19 cellular contexts compared by ENCODE assay signal in the genomic region with DNA sequence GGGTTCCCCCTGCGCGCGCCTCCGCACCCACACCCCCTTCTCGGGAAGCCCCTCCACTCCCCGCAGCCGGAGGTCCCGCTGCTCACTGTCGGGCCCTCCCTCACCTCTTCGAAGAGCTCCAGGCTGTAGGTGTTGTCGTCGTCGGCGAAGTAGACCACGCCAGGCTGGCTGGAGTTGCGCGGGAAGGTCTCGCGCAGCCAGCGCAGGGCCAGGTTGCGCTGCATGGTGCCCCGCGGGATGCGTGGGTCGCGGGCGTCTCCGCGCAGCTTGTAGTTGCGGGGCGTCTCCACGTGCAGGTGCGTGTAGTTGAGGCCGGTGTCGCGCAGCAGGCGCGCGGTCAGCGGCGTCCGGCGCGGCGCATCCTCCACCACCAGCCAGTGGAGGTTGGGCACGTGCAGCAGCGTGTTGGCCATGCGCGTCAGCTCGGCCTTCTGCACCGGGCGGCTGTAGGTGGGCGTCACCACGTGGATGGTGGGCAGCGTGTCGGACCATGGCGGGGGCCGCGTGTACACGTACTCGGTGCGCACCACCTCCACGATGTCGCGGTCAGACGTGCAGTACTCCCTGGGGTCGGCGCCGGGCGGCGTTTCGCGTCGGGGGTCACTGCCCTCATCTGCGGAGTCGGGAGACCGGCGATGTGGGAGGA. TPM values are rescaled to one million over a fixed set of nuclear protein-coding genes. Genes with fewer than 3 reads are reported as not detected.
A peak's percentile ranks its signal among the peaks of the same experiment; 100 is the strongest.
DNase-seq lines count a peak whose midpoint lies in the region; ATAC-seq and TF ChIP-seq lines count a peak whose summit lies in the region.
"Had no signal": no experiment of that assay in that cellular context is flagged by ENCODE, and none has a peak within 500 bp of the region (broad histone marks: within the 10 kb centered on the region; RNA-seq: fewer than 3 reads in every experiment).

No MANE protein-coding gene starts in this region.

- no peak overlapping the region for H2BK120ac ChIP-seq in IMR-90 (ENCODE audit: low read depth, low read length)
- H2BK120ac ChIP-seq in neuronal stem cell (ENCODE audit: low read depth, low read length), result no peak overlapping the region

- H2AK5ac ChIP-seq in IMR-90 (ENCODE audit: low read depth, low read length) (no peak overlapping the region), neuronal stem cell (ENCODE audit: low read depth, low read length) (no peak overlapping the region)

- no peak overlapping the region for H2BK20ac ChIP-seq in IMR-90 (ENCODE audit: low read depth, low read length)

- H3K4me3 ChIP-seq in right cardiac atrium (ENCODE audit: low read length) (no peak overlapping the region), IMR-90 (ENCODE audit: insufficient read depth, low read depth, low read length) (no peak overlapping the region), neuronal stem cell (ENCODE audit: low read length in 2 of 2) (no peak overlapping the region)
- H3K4me3 ChIP-seq: GM12878, GM23248, HAP-1 had no signal

- H4K5ac ChIP-seq in IMR-90 (ENCODE audit: low read depth, low read length), result no peak overlapping the region

- H4K20me1 ChIP-seq in IMR-90 (ENCODE audit: insufficient read depth, low read length), result no peaks in the 10 kb centered on the region

- dilution Hi-C loops in IMR-90 (cut with HindIII; ENCODE audit: low sequenced_read_pairs, unreplicated experiment), result no loop called here

- H2AFZ ChIP-seq in IMR-90 (replicated peaks; ENCODE audit: low read length, poor library complexity), result no peak overlapping the region
- no peak overlapping the region for H2AFZ ChIP-seq in neuronal stem cell (ENCODE audit: low read length)
- H2AFZ ChIP-seq: GM23248 had no signal

- no peaks in the 10 kb centered on the region for H3K79me1 ChIP-seq in IMR-90 (ENCODE audit: low read depth in 1 of 2, low read length in 2 of 2)
- H3K79me1 ChIP-seq in neuronal stem cell (ENCODE audit: low read depth, low read length), result peaks cover 4% of the 10 kb centered on the region

- BruUV-seq in IMR-90 (replicated peaks; lab: Mats Ljungman, UMichigan), result no TSS peak

- H3K9ac ChIP-seq in IMR-90 (ENCODE audit: low read depth, low read length) (no peak overlapping the region), neuronal stem cell (ENCODE audit: low read depth, low read length, poor library complexity) (peak overlapping the region; percentile 73)
- H3K9ac ChIP-seq: GM23248 had no signal

- POLR2A ChIA-PET in IMR-90 (lab: Charles Lee; ENCODE audit: unreplicated experiment), result no interaction called here

- no peak overlapping the region for H2BK15ac ChIP-seq in IMR-90 (ENCODE audit: low read depth, low read length)
- no peak overlapping the region for H2BK15ac ChIP-seq in neuronal stem cell (ENCODE audit: low read length)

- no peaks in the 10 kb centered on the region for H3K27me3 ChIP-seq in right cardiac atrium (ENCODE audit: control insufficient read depth, insufficient read depth)
- no peaks in the 10 kb centered on the region for H3K27me3 ChIP-seq in IMR-90 (ENCODE audit: control insufficient read depth, insufficient read depth, low read length)
- H3K27me3 ChIP-seq in neuronal stem cell (ENCODE audit: control insufficient read depth in 3 of 3, insufficient read depth in 3 of 3, low read depth in 1 of 3, low read length in 3 of 3), result no peaks in the 10 kb centered on the region

- H3K9me3 ChIP-seq in right cardiac atrium (ENCODE audit: control insufficient read depth, low read length) (no peaks in the 10 kb centered on the region), IMR-90 (ENCODE audit: control insufficient read depth, insufficient read depth, low read length) (peaks cover 51% of the 10 kb centered on the region), neuronal stem cell (replicated peaks in 1 of 2; ENCODE audit: control insufficient read depth in 2 of 2, insufficient read depth in 1 of 2, low read depth in 1 of 2, low read length in 2 of 2) (peaks cover 0 to 2% of the 10 kb centered on the region in 2 donors)
- H3K9me3 ChIP-seq: HAP-1 had no signal

- no peak overlapping the region for H3K4ac ChIP-seq in IMR-90 (ENCODE audit: low read depth, low read length)
- H3K4ac ChIP-seq in neuronal stem cell (ENCODE audit: low read length), result no peak overlapping the region

- DNase-seq in right cardiac atrium (peak in 2 of 3 donors; percentile 55), Right ventricle myocardium superior (no peak), IMR-90 (no peak), neuronal stem cell (ENCODE audit: low spot score) (no peak), islet precursor cell (no peak)
- DNase-seq: C1 segment of cervical spinal cord; CD4-positive, CD25-positive, alpha-beta regulatory T cell; CD8-positive, alpha-beta memory T cell; COR-L47; DMS 273 treated with DMSO at 0.1 percent for 48 hours; DMS53; DND-41; EL; GM23248 had no signal

- H3K23ac ChIP-seq in IMR-90 (ENCODE audit: low read depth, low read length) (no peak overlapping the region), neuronal stem cell (ENCODE audit: low read depth, low read length, poor library complexity) (peak overlapping the region; percentile 82)

- no peaks in the 10 kb centered on the region for H3K36me3 ChIP-seq in IMR-90 (ENCODE audit: control insufficient read depth, insufficient read depth, low read length)
- peaks cover 49% of the 10 kb centered on the region in 2 donors for H3K36me3 ChIP-seq in neuronal stem cell (replicated peaks in 1 of 2; ENCODE audit: control insufficient read depth in 2 of 2, insufficient read depth in 2 of 2, low read length in 2 of 2)
- H3K36me3 ChIP-seq: HAP-1 had no signal

- intact Hi-C loops in right cardiac atrium (cut with DNase I), result no loop called here
- intact Hi-C loops in Right ventricle myocardium superior (cut with DNase I), result no loop called here
- intact Hi-C loops in IMR-90 (cut with micrococcal nuclease), result no loop called here

- H3K56ac ChIP-seq in IMR-90 (ENCODE audit: extremely low read depth, insufficient read depth, low read length), result no peak overlapping the region

- TF ChIP-seq POLR2A in IMR-90 (IDR thresholded peaks at IDR 0.05; ENCODE audit: low read depth, low read length), result no peak

- H3K14ac ChIP-seq in IMR-90 (replicated peaks; ENCODE audit: low read depth, low read length), result no peak overlapping the region
- H3K14ac ChIP-seq in neuronal stem cell (ENCODE audit: low read length), result peak overlapping the region; percentile 76

- H3K4me1 ChIP-seq in right cardiac atrium (ENCODE audit: control insufficient read depth, insufficient read depth, low read length) (no peaks in the 10 kb centered on the region), IMR-90 (ENCODE audit: control insufficient read depth, insufficient read depth, low read length) (no peaks in the 10 kb centered on the region), neuronal stem cell (ENCODE audit: control insufficient read depth in 2 of 2, insufficient read depth in 1 of 2, low read depth in 1 of 2, low read length in 2 of 2) (no peaks in the 10 kb centered on the region)
- H3K4me1 ChIP-seq: HAP-1 had no signal

- no peak for TF ChIP-seq RAD21 in IMR-90 (IDR thresholded peaks at IDR 0.05; ENCODE audit: low read length)

- CTCF ChIA-PET in IMR-90 (lab: Yijun Ruan, JAX), result no interaction called here

- 86% methylated on average over 78 of the region's 78 CpGs for WGBS in right cardiac atrium
- 91% methylated on average over 31 of the region's 78 CpGs; no CpG with 5 or more reads in 1 of the 2 experiments for WGBS in IMR-90 (ENCODE audit: extremely low coverage in 2 of 2, insufficient read length in 1 of 2), 2 experiments
- no CpG with 5 or more reads among the region's 78 CpGs for WGBS in neuronal stem cell (ENCODE audit: extremely low coverage in 2 of 2, insufficient read length in 2 of 2, insufficient replicate concordance in 1 of 2), 2 donors

- H3K18ac ChIP-seq in IMR-90 (ENCODE audit: low read depth, low read length) (no peak overlapping the region), neuronal stem cell (ENCODE audit: low read length) (peak overlapping the region; percentile 21)

- H3K4me2 ChIP-seq in IMR-90 (ENCODE audit: low read depth, low read length) (no peak overlapping the region), neuronal stem cell (ENCODE audit: insufficient read depth, low read length, poor library complexity, severe bottlenecking) (no peak overlapping the region)

- H4K8ac ChIP-seq in IMR-90 (ENCODE audit: low read depth in 2 of 2, low read length in 2 of 2), result no peak overlapping the region
- H4K8ac ChIP-seq in neuronal stem cell (ENCODE audit: low read depth, low read length), result no peak overlapping the region

- in situ Hi-C loops in IMR-90 (cut with MboI; ENCODE audit: low sequenced_read_pairs), result no loop called here

- no peak overlapping the region for H3K27ac ChIP-seq in right cardiac atrium (ENCODE audit: low read length)
- H3K27ac ChIP-seq in IMR-90 (ENCODE audit: insufficient read depth, low read length), result no peak overlapping the region
- H3K27ac ChIP-seq in neuronal stem cell (replicated peaks; ENCODE audit: low read length), result no peak overlapping the region
- H3K27ac ChIP-seq: GM23248 had no signal

- TF ChIP-seq CTCF in IMR-90 (conservative IDR thresholded peaks at IDR 0.05; ENCODE audit: low read depth, low read length), result no peak

- H2BK12ac ChIP-seq in neuronal stem cell (ENCODE audit: low read length), result no peak overlapping the region

- peak overlapping the region; percentile 16 for H2AK9ac ChIP-seq in IMR-90 (replicated peaks; ENCODE audit: low read depth, low read length, poor library complexity)

- ATAC-seq in right cardiac atrium (no peak), Right ventricle myocardium superior (ENCODE audit: poor library complexity) (no peak), IMR-90 (ENCODE audit: low read depth) (no peak), GM18861 (IDR thresholded peaks at IDR 0.05; ENCODE audit: unreplicated experiment) (no peak)
- ATAC-seq: GM12878 had no signal

- no peaks in the 10 kb centered on the region for H3K9me1 ChIP-seq in IMR-90 (ENCODE audit: insufficient read depth, low read length)

- H2BK5ac ChIP-seq in IMR-90 (ENCODE audit: low read depth, low read length, poor library complexity, severe bottlenecking) (no peak overlapping the region), neuronal stem cell (ENCODE audit: low read length) (no peak overlapping the region)

- no peak overlapping the region for H4K91ac ChIP-seq in IMR-90 (ENCODE audit: insufficient read depth, low read depth, low read length)
- H4K91ac ChIP-seq in neuronal stem cell (ENCODE audit: low read depth, low read length, poor library complexity), result no peak overlapping the region

RNA-seq across cellular contexts. Expression of a gene that starts 28.3 kb away (rescaled TPM):
- total RNA-seq in right cardiac atrium (under 1 TPM in 3 of 4 donors, not detected in 1; 0.08 to 0.32 (median 0.29) TPM), Right ventricle myocardium superior (0.11 TPM), IMR-90 (2012; rRNA removed) (not detected in 2 replicates)
- polyA plus RNA-seq in right cardiac atrium (0.18 TPM), IMR-90 (2012; rRNA removed) (not detected in 2 replicates)
- polyA plus RNA-seq in IMR-90 (2012; cell fraction: cytosol; rRNA removed), result not detected in 2 replicates
- 0.03 TPM in 1 of 2 replicates, not detected in the other for polyA plus RNA-seq in IMR-90 (2012; cell fraction: nucleus; rRNA removed; ENCODE audit: low replicate concordance)
- 27.4 TPM for polyA plus RNA-seq in neuronal stem cell (2013, experiment 1 of 2)
- polyA plus RNA-seq in neuronal stem cell (2013, experiment 2 of 2), result 27.2 TPM
- total RNA-seq: B cell, G401, GM23248 had no signal
- polyA plus RNA-seq: CD4-positive, CD25-positive, alpha-beta regulatory T cell; GM12878; GM23248 had no signal

RNA-seq across cellular contexts. Expression of a gene that starts 51.9 kb away (rescaled TPM):
- total RNA-seq in right cardiac atrium (1 to 10 TPM in 2 of 4 donors, under 1 TPM in 2; 0.85 to 1.6 (median 1.2) TPM), Right ventricle myocardium superior (0.30 TPM), IMR-90 (2012; rRNA removed) (under 0.01 TPM in 2 replicates)
- polyA plus RNA-seq in right cardiac atrium (0.61 TPM), IMR-90 (2012; rRNA removed) (0.13 and 0.26 TPM in 2 replicates)
- 0.02 and 0.15 TPM in 2 replicates for polyA plus RNA-seq in IMR-90 (2012; cell fraction: cytosol; rRNA removed)
- 0.15 and 0.17 TPM in 2 replicates for polyA plus RNA-seq in IMR-90 (2012; cell fraction: nucleus; rRNA removed; ENCODE audit: low replicate concordance)
- polyA plus RNA-seq in neuronal stem cell (2013, experiment 1 of 2), result 7.7 TPM
- polyA plus RNA-seq in neuronal stem cell (2013, experiment 2 of 2), result 7.7 TPM
- total RNA-seq: GM23248 had no signal

Comparison
In these comparisons a context has a peak if more than half of its experiments do, and no peak if none do; other contexts are left out.
1. DNase-seq: peak in right cardiac atrium (2 of 3); none in Right ventricle myocardium superior (single experiment), IMR-90 (single experiment), neuronal stem cell (single experiment) and islet precursor cell (single experiment).